Comparison of ENCODE assay signal across 11 cellular contexts in genomic region chr17:74840989-74841666, GRCh38. TPM values are rescaled to one million over a fixed set of nuclear protein-coding genes. Genes with fewer than 3 reads are reported as not detected.
DNase-seq lines count a peak whose midpoint lies in the region; ATAC-seq and TF ChIP-seq lines count a peak whose summit lies in the region.
"Had no signal": no experiment of that assay in that cellular context is flagged by ENCODE, and none has a peak within 500 bp of the region (broad histone marks: within the 10 kb centered on the region; RNA-seq: fewer than 3 reads in every experiment).

No MANE protein-coding gene starts in this region.

- peaks cover 35% of the 10 kb centered on the region for H3K27me3 Mint-ChIP-seq in neural crest cell (ENCODE audit: low read depth)
- peaks cover 6% of the 10 kb centered on the region for H3K27me3 Mint-ChIP-seq in activated CD4-positive, alpha-beta memory T cell treated with anti-CD3 and anti-CD28 coated beads for 36 hours

- no peak overlapping the region for H3K27ac Mint-ChIP-seq in neural crest cell (ENCODE audit: unreplicated experiment)
- H3K27ac Mint-ChIP-seq in activated CD4-positive, alpha-beta memory T cell treated with anti-CD3 and anti-CD28 coated beads for 36 hours: no peak overlapping the region
- H3K27ac Mint-ChIP-seq: activated T-cell treated with anti-CD3 and anti-CD28 coated beads, Interleukin-2, amount 50 U/mL, for 72 hours had no signal

- peak overlapping the region in 7 of 10 experiments; percentile 17 to 36 (median 25); a peak in 9 of 20 replicates for H3K4me3 ChIP-seq in BLaER1 treated with 17β-estradiol and CSF1 and Interleukin-3, amounts not matched to agents 10 nM and 100 nM

- peak overlapping the region; percentile 13 to 65 (median 43); a peak in 20 of 22 replicates for H3K27ac ChIP-seq in BLaER1 treated with 17β-estradiol and CSF1 and Interleukin-3, amounts not matched to agents 10 nM and 100 nM

- peaks cover 17 to 29% (median 23%) of the 10 kb centered on the region in 11 experiments for H3K27me3 ChIP-seq in BLaER1 treated with 17β-estradiol and CSF1 and Interleukin-3, amounts not matched to agents 10 nM and 100 nM

- POLR2A ChIA-PET in activated CD4-positive, alpha-beta memory T cell treated with anti-CD3 and anti-CD28 coated beads for 36 hours (lab: Charles Lee): interaction anchor here (1.1 kb wide), 1 partner anchor 91 kb away, joined by 3 read pairs; no protein-coding TSS in a partner anchor

- peak overlapping the region in 9 of 11 experiments; percentile 8 to 54 (median 39); a peak in 14 of 22 replicates for H3K9ac ChIP-seq in BLaER1 treated with 17β-estradiol and CSF1 and Interleukin-3, amounts not matched to agents 10 nM and 100 nM

- peaks cover 1% of the 10 kb centered on the region for H3K36me3 Mint-ChIP-seq in neural crest cell (ENCODE audit: low read depth)
- H3K36me3 Mint-ChIP-seq in activated CD4-positive, alpha-beta memory T cell treated with anti-CD3 and anti-CD28 coated beads for 36 hours: peaks cover 13% of the 10 kb centered on the region

- H3K4me3 Mint-ChIP-seq in neural crest cell: peak overlapping the region; percentile 58
- H3K4me3 Mint-ChIP-seq in activated CD4-positive, alpha-beta memory T cell treated with anti-CD3 and anti-CD28 coated beads for 36 hours: no peak overlapping the region

- TF ChIP-seq CTCF in neural crest cell (conservative IDR thresholded peaks at IDR 0.05): no peak

- DNase-seq in RPMI7951 (ENCODE audit: low read depth) (peak; percentile 42), fibroblast of the conjunctiva (ENCODE audit: low read depth) (peak; percentile 8), neural crest cell (ENCODE audit: low read depth, low spot score) (no peak)
- no peak for DNase-seq in activated CD4-positive, alpha-beta memory T cell treated with anti-CD3 and anti-CD28 coated beads for 36 hours
- DNase-seq in stimulated activated naive CD4-positive, alpha-beta T cell (lab: John Stamatoyannopoulos, UW): no peak
- DNase-seq: activated T-cell treated with anti-CD3 and anti-CD28 coated beads, Interleukin-2, amount 50 U/mL, for 72 hours; KG1 had no signal

- no peaks in the 10 kb centered on the region for H3K9me3 Mint-ChIP-seq in neural crest cell
- H3K9me3 Mint-ChIP-seq in activated CD4-positive, alpha-beta memory T cell treated with anti-CD3 and anti-CD28 coated beads for 36 hours: no peaks in the 10 kb centered on the region
- H3K9me3 Mint-ChIP-seq: activated T-cell treated with anti-CD3 and anti-CD28 coated beads, Interleukin-2, amount 50 U/mL, for 72 hours had no signal

- H3K4me1 Mint-ChIP-seq in neural crest cell: peaks cover 16% of the 10 kb centered on the region
- peaks cover 12% of the 10 kb centered on the region for H3K4me1 Mint-ChIP-seq in activated CD4-positive, alpha-beta memory T cell treated with anti-CD3 and anti-CD28 coated beads for 36 hours (ENCODE audit: low read depth)

- peaks cover 46 to 76% (median 72%) of the 10 kb centered on the region in 10 experiments for H3K4me1 ChIP-seq in BLaER1 treated with 17β-estradiol and CSF1 and Interleukin-3, amounts not matched to agents 10 nM and 100 nM

- no peaks in the 10 kb centered on the region for H3K9me3 ChIP-seq in BLaER1 treated with 17β-estradiol and CSF1 and Interleukin-3, amounts not matched to agents 10 nM and 100 nM (replicated peaks in 1 of 11)

- intact Hi-C loops in activated CD4-positive, alpha-beta memory T cell treated with anti-CD3 and anti-CD28 coated beads for 36 hours (cut with micrococcal nuclease): no loop called here

- CTCF ChIA-PET in activated CD4-positive, alpha-beta memory T cell treated with anti-CD3 and anti-CD28 coated beads for 36 hours (lab: Charles Lee): interaction anchor here (1.7 to 1.9 kb wide), 2 partner anchors 19 to 22 kb away, joined by 3 to 12 read pairs; no protein-coding TSS in a partner anchor

- peak overlapping the region; percentile 90 to 97 (median 94) for H3K4me2 ChIP-seq in BLaER1 treated with 17β-estradiol and CSF1 and Interleukin-3, amounts not matched to agents 10 nM and 100 nM

- H3K36me3 ChIP-seq in BLaER1 treated with 17β-estradiol and CSF1 and Interleukin-3, amounts not matched to agents 10 nM and 100 nM: peaks cover 0 to 33% (median 28%) of the 10 kb centered on the region in 11 experiments; a peak in 18 of 22 replicates

- ATAC-seq in GM21526 (IDR thresholded peaks at IDR 0.05; ENCODE audit: low FRiP score, unreplicated experiment) (no peak), GM18519 (IDR thresholded peaks at IDR 0.05; ENCODE audit: low FRiP score, unreplicated experiment) (no peak)
- ATAC-seq: activated T-cell treated with anti-CD3 and anti-CD28 coated beads, Interleukin-2, amount 50 U/mL, for 72 hours had no signal

- H4K20me1 ChIP-seq in BLaER1 treated with 17β-estradiol and CSF1 and Interleukin-3, amounts not matched to agents 10 nM and 100 nM: peaks cover 0 to 88% (median 59%) of the 10 kb centered on the region in 11 experiments; a peak in 20 of 22 replicates

RNA-seq across cellular contexts. Expression of gene GRIN2C, which starts 18.6 kb away (rescaled TPM):
- not detected in 2 replicates for total RNA-seq in RPMI7951 (2014; rRNA removed; shearing (Covaris generic))
- total RNA-seq in neural crest cell: 0.02 and 0.07 TPM in 2 replicates
- total RNA-seq in activated CD4-positive, alpha-beta memory T cell treated with anti-CD3 and anti-CD28 coated beads for 36 hours: not detected

RNA-seq across cellular contexts. Expression of gene FDXR, which starts 31.7 kb away (rescaled TPM):
- total RNA-seq in RPMI7951 (2014; rRNA removed; shearing (Covaris generic)): 3.4 and 6.1 TPM in 2 replicates
- 13.3 and 14.8 TPM in 2 replicates for total RNA-seq in neural crest cell
- total RNA-seq in activated CD4-positive, alpha-beta memory T cell treated with anti-CD3 and anti-CD28 coated beads for 36 hours: 10 to 100 TPM; 18.1 to 18.4 TPM

RNA-seq across cellular contexts. Expression of gene FADS6, which starts 52.3 kb away (rescaled TPM):
- total RNA-seq in RPMI7951 (2014; rRNA removed; shearing (Covaris generic)): not detected in 2 replicates
- not detected in 2 replicates for total RNA-seq in neural crest cell
- not detected for total RNA-seq in activated CD4-positive, alpha-beta memory T cell treated with anti-CD3 and anti-CD28 coated beads for 36 hours
- total RNA-seq: activated T-cell treated with anti-CD3 and anti-CD28 coated beads, Interleukin-2, amount 50 U/mL, for 72 hours; pulmonary artery endothelial cell had no signal

Comparison
In these comparisons a context has a peak if more than half of its experiments do, and no peak if none do; other contexts are left out.
1. DNase-seq: peak in RPMI7951 (single experiment) and fibroblast of the conjunctiva (single experiment); none in neural crest cell (single experiment), activated CD4-positive, alpha-beta memory T cell treated with anti-CD3 and anti-CD28 coated beads for 36 hours (single experiment) and stimulated activated naive CD4-positive, alpha-beta T cell (0 of 6).